Comparison of ENCODE assay signal across 25 cellular contexts in genomic region chr6:139427199-139427598, GRCh38.
"Had no signal": no experiment of that assay in that cellular context is flagged by ENCODE, and none has a peak within 500 bp of the region (broad histone marks: within the 10 kb centered on the region; RNA-seq: fewer than 3 reads in every experiment).

No MANE protein-coding gene starts in this region.

- H3K27ac Mint-ChIP-seq: mesothelial cell of epicardium; natural killer cell; progenitor cell of endocrine pancreas; stimulated activated naive B cell treated with anti-CD40 and anti-IgM and Interleukin-4, amounts not matched to agents 10 μg/mL and 1 μg/mL and 100 μg/mL, for 72 hours; type B pancreatic cell had no signal

- H3K36me3 ChIP-seq: left ventricle myocardium inferior, stomach, tibial nerve, uterus had no signal

- H3K4me1 Mint-ChIP-seq: natural killer cell had no signal

- H3K27me3 ChIP-seq: hepatocyte, stomach, testis, tibial nerve, uterus had no signal

- H3K27me3 Mint-ChIP-seq: naive B cell; progenitor cell of endocrine pancreas; stimulated activated naive B cell treated with anti-CD40 and anti-IgM and Interleukin-4, amounts not matched to agents 10 μg/mL and 1 μg/mL and 100 μg/mL, for 72 hours; type B pancreatic cell had no signal

- H3K9me3 Mint-ChIP-seq: natural killer cell had no signal

- H3K27ac ChIP-seq: hepatocyte, left ventricle myocardium inferior, skin epidermis, stomach, testis, tibial nerve, uterus had no signal

- H3K9me3 ChIP-seq: testis, uterus had no signal

- H3K4me3 Mint-ChIP-seq: mesothelial cell of epicardium; naive B cell; natural killer cell; stimulated activated naive B cell treated with anti-CD40 and anti-IgM and Interleukin-4, amounts not matched to agents 10 μg/mL and 1 μg/mL and 100 μg/mL, for 72 hours; type B pancreatic cell had no signal

- DNase-seq: islet precursor cell; left ventricle myocardium inferior; mesendoderm; naive B cell; natural killer cell; nucleus accumbens; retina; right cardiac atrium; stimulated activated CD4-positive, alpha-beta T cell treated with anti-CD3 and anti-CD28 coated beads, Interleukin-12 subunit alpha, Interleukin-12 subunit beta, amount 100 ng/mL, for 4 hours; stimulated activated CD4-positive, alpha-beta T cell treated with anti-CD3 and anti-CD28 coated beads, Interleukin-15, amount 100 ng/mL, for 24 hours; stimulated activated CD4-positive, alpha-beta T cell treated with anti-CD3 and anti-CD28 coated beads, Interleukin-2, amount 100 ng/mL, for 24 hours; stimulated activated CD4-positive, alpha-beta T cell treated with anti-CD3 and anti-CD28 coated beads, Interleukin-4, amount 100 ng/mL, for 1 hour; stimulated activated naive B cell treated with anti-CD40 and anti-IgM and Interleukin-4, amounts not matched to agents 10 μg/mL and 1 μg/mL and 100 μg/mL, for 72 hours; stimulated activated naive CD8-positive, alpha-beta T cell treated with anti-CD3 and anti-CD28 coated beads, Interleukin-15, Interleukin-2, amounts not matched to agents 100 U/mL and 50 U/mL, for 24 hours; stomach; testis; uterus had no signal

- H3K4me1 ChIP-seq: left ventricle myocardium inferior, testis, tibial nerve, uterus had no signal

- H3K36me3 Mint-ChIP-seq: mesothelial cell of epicardium, natural killer cell, type B pancreatic cell had no signal

- H3K4me2 ChIP-seq: hepatocyte had no signal

- H3K4me3 ChIP-seq: hepatocyte, left ventricle myocardium inferior, lung, skin epidermis, stomach, testis, tibial nerve, uterus had no signal

- H2AFZ ChIP-seq: hepatocyte had no signal

- H3K79me2 ChIP-seq: hepatocyte had no signal

- ATAC-seq: natural killer cell; right cardiac atrium; sciatic nerve; stimulated activated naive B cell treated with anti-CD40 and anti-IgM and Interleukin-4, amounts not matched to agents 10 μg/mL and 1 μg/mL and 100 μg/mL, for 72 hours; stimulated activated naive CD8-positive, alpha-beta T cell treated with anti-CD3 and anti-CD28 coated beads, Interleukin-15, Interleukin-2, amounts not matched to agents 100 U/mL and 50 U/mL, for 24 hours had no signal
